ENCODE assay signal across 20 cellular contexts in genomic region chr1:155777541-155777940, GRCh38.
DNase-seq lines count a peak whose midpoint lies in the region; ATAC-seq and TF ChIP-seq lines count a peak whose summit lies in the region.
"Had no signal": no experiment of that assay in that cellular context is flagged by ENCODE, and none has a peak within 500 bp of the region (broad histone marks: within the 10 kb centered on the region; RNA-seq: fewer than 3 reads in every experiment).

No MANE protein-coding gene starts in this region.

- H3K4me1 ChIP-seq in HAP-1, result peaks cover 29% of the 10 kb centered on the region
- H3K4me1 ChIP-seq: A549 had no signal

- TF ChIP-seq CTCF in progenitor cell of endocrine pancreas (IDR thresholded peaks at IDR 0.05; ENCODE audit: unreplicated experiment) (no peak), CD14-positive monocyte (IDR thresholded peaks at IDR 0.05) (no peak)

- H3K36me3 ChIP-seq in HAP-1 (replicated peaks), result peaks cover 25% of the 10 kb centered on the region

- no peaks in the 10 kb centered on the region for H3K27me3 Mint-ChIP-seq in activated CD4-positive, alpha-beta memory T cell treated with anti-CD3 and anti-CD28 coated beads, Interleukin-2, amount 10 ng/mL, durations not matched to agents 7 days and 5 days
- no peaks in the 10 kb centered on the region for H3K27me3 Mint-ChIP-seq in activated CD4-positive, alpha-beta memory T cell treated with anti-CD3 and anti-CD28 coated beads for 36 hours
- no peaks in the 10 kb centered on the region for H3K27me3 Mint-ChIP-seq in activated CD8-positive, alpha-beta T cell treated with anti-CD3 and anti-CD28 coated beads, Interleukin-2, amount 10 ng/mL, durations not matched to agents 7 days and 5 days (ENCODE audit: low read depth)
- no peaks in the 10 kb centered on the region for H3K27me3 Mint-ChIP-seq in progenitor cell of endocrine pancreas
- no peaks in the 10 kb centered on the region for H3K27me3 Mint-ChIP-seq in CD14-positive monocyte (ENCODE audit: low read depth in 3 of 3)
- H3K27me3 Mint-ChIP-seq: B cell, IgD-negative memory B cell had no signal

- CTCF ChIA-PET in activated CD4-positive, alpha-beta memory T cell treated with anti-CD3 and anti-CD28 coated beads, Interleukin-2, amount 10 ng/mL, durations not matched to agents 7 days and 5 days (lab: Charles Lee), result no interaction called here
- CTCF ChIA-PET in activated CD4-positive, alpha-beta memory T cell treated with anti-CD3 and anti-CD28 coated beads for 36 hours (lab: Charles Lee), result interaction anchor here (0.7 kb wide), 1 partner anchor 17 kb away, joined by 3 read pairs; no protein-coding TSS in a partner anchor
- CTCF ChIA-PET in activated CD8-positive, alpha-beta T cell treated with anti-CD3 and anti-CD28 coated beads, Interleukin-2, amount 10 ng/mL, durations not matched to agents 7 days and 5 days (lab: Charles Lee), result interaction anchor here (1.5 to 1.6 kb wide), 2 partner anchors 16 to 289 kb away, joined by 4 read pairs; no protein-coding TSS in a partner anchor

- H3K27ac Mint-ChIP-seq in activated CD4-positive, alpha-beta memory T cell treated with anti-CD3 and anti-CD28 coated beads, Interleukin-2, amount 10 ng/mL, durations not matched to agents 7 days and 5 days, result peak overlapping the region; percentile 50
- H3K27ac Mint-ChIP-seq in activated CD4-positive, alpha-beta memory T cell treated with anti-CD3 and anti-CD28 coated beads for 36 hours, result no peak overlapping the region
- H3K27ac Mint-ChIP-seq in activated CD8-positive, alpha-beta T cell treated with anti-CD3 and anti-CD28 coated beads, Interleukin-2, amount 10 ng/mL, durations not matched to agents 7 days and 5 days, result peak overlapping the region; percentile 61
- H3K27ac Mint-ChIP-seq in progenitor cell of endocrine pancreas (peak overlapping the region; percentile 8), CD14-positive monocyte (peak overlapping the region in 2 of 7 donors; percentile 14 to 25)
- H3K27ac Mint-ChIP-seq: B cell had no signal

- H3K4me3 ChIP-seq in HAP-1, result no peak overlapping the region
- H3K4me3 ChIP-seq: A549 had no signal

- peaks cover 53% of the 10 kb centered on the region for H3K36me3 Mint-ChIP-seq in activated CD4-positive, alpha-beta memory T cell treated with anti-CD3 and anti-CD28 coated beads, Interleukin-2, amount 10 ng/mL, durations not matched to agents 7 days and 5 days (ENCODE audit: low read depth)
- H3K36me3 Mint-ChIP-seq in activated CD4-positive, alpha-beta memory T cell treated with anti-CD3 and anti-CD28 coated beads for 36 hours, result peaks cover 32% of the 10 kb centered on the region
- H3K36me3 Mint-ChIP-seq in activated CD8-positive, alpha-beta T cell treated with anti-CD3 and anti-CD28 coated beads, Interleukin-2, amount 10 ng/mL, durations not matched to agents 7 days and 5 days (ENCODE audit: low read depth), result peaks cover 51% of the 10 kb centered on the region
- peaks cover 24% of the 10 kb centered on the region for H3K36me3 Mint-ChIP-seq in progenitor cell of endocrine pancreas (ENCODE audit: insufficient read depth)
- peaks cover 63 to 73% of the 10 kb centered on the region in 2 donors for H3K36me3 Mint-ChIP-seq in CD14-positive monocyte
- H3K36me3 Mint-ChIP-seq: IgD-negative memory B cell had no signal

- ATAC-seq in activated CD8-positive, alpha-beta T cell treated with anti-CD3 and anti-CD28 coated beads, Interleukin-2, amount 10 ng/mL, durations not matched to agents 7 days and 5 days, result no peak
- ATAC-seq: A549, Panc1 had no signal

- POLR2A ChIA-PET in activated CD4-positive, alpha-beta memory T cell treated with anti-CD3 and anti-CD28 coated beads, Interleukin-2, amount 10 ng/mL, durations not matched to agents 7 days and 5 days (lab: Charles Lee), result interaction anchor here (0.6 to 1.5 kb wide), 3 partner anchors 8 to 295 kb away, joined by 3 to 4 read pairs (median 4); no protein-coding TSS in a partner anchor
- POLR2A ChIA-PET in activated CD4-positive, alpha-beta memory T cell treated with anti-CD3 and anti-CD28 coated beads for 36 hours (lab: Charles Lee), result interaction anchor here (0.6 kb wide), 1 partner anchor 38 kb away, joined by 3 read pairs; no protein-coding TSS in a partner anchor
- POLR2A ChIA-PET in activated CD8-positive, alpha-beta T cell treated with anti-CD3 and anti-CD28 coated beads, Interleukin-2, amount 10 ng/mL, durations not matched to agents 7 days and 5 days (lab: Charles Lee), result no interaction called here

- no peaks in the 10 kb centered on the region for H3K27me3 ChIP-seq in HAP-1 (ENCODE audit: low read depth)

- no peak for DNase-seq in activated CD4-positive, alpha-beta memory T cell treated with anti-CD3 and anti-CD28 coated beads, Interleukin-2, amount 10 ng/mL, durations not matched to agents 7 days and 5 days
- DNase-seq in activated CD4-positive, alpha-beta memory T cell treated with anti-CD3 and anti-CD28 coated beads for 36 hours, result no peak
- peak; percentile 84 for DNase-seq in LHCN-M2 (ENCODE audit: low read depth)
- no peak for DNase-seq in activated CD8-positive, alpha-beta T cell treated with anti-CD3 and anti-CD28 coated beads, Interleukin-2, amount 10 ng/mL, durations not matched to agents 7 days and 5 days
- no peak for DNase-seq in progenitor cell of endocrine pancreas (ENCODE audit: low spot score, unreplicated experiment)
- DNase-seq in CD14-positive monocyte (ENCODE audit: low spot score), result no peak
- no peak for DNase-seq in HAP-1 (ENCODE audit: low spot score in 2 of 2)
- DNase-seq: EL, GF-D8, NCI-H1048, NCI-H1436, NCI-H1930, NCI-H2227 treated with DMSO at 0.1 percent for 48 hours, NCI-H510A treated with DMSO at 0.1 percent for 48 hours, NCI-H748 treated with DMSO at 0.1 percent for 48 hours, SIG-M5 had no signal

- intact Hi-C loops in activated CD4-positive, alpha-beta memory T cell treated with anti-CD3 and anti-CD28 coated beads for 36 hours (cut with micrococcal nuclease), result no loop called here
- intact Hi-C loops in CD14-positive monocyte (cut with micrococcal nuclease), result no loop called here

- H3K9me3 ChIP-seq in HAP-1, result peaks cover 4% of the 10 kb centered on the region; the same call in 1 of the 2 replicates
- H3K9me3 ChIP-seq: A549 had no signal

- in situ Hi-C loops in HAP-1 (cut with MboI; ENCODE audit: low sequenced_read_pairs), result no loop called here

- H3K4me1 Mint-ChIP-seq in activated CD4-positive, alpha-beta memory T cell treated with anti-CD3 and anti-CD28 coated beads, Interleukin-2, amount 10 ng/mL, durations not matched to agents 7 days and 5 days, result peaks cover 17% of the 10 kb centered on the region
- peaks cover 7% of the 10 kb centered on the region for H3K4me1 Mint-ChIP-seq in activated CD4-positive, alpha-beta memory T cell treated with anti-CD3 and anti-CD28 coated beads for 36 hours (ENCODE audit: low read depth)
- H3K4me1 Mint-ChIP-seq in activated CD8-positive, alpha-beta T cell treated with anti-CD3 and anti-CD28 coated beads, Interleukin-2, amount 10 ng/mL, durations not matched to agents 7 days and 5 days (ENCODE audit: low read depth), result peaks cover 16% of the 10 kb centered on the region
- H3K4me1 Mint-ChIP-seq in progenitor cell of endocrine pancreas (ENCODE audit: low read depth) (no peaks in the 10 kb centered on the region), CD14-positive monocyte (peaks cover 11% of the 10 kb centered on the region)
- H3K4me1 Mint-ChIP-seq: IgD-negative memory B cell had no signal

- no peak overlapping the region for H3K4me3 Mint-ChIP-seq in activated CD4-positive, alpha-beta memory T cell treated with anti-CD3 and anti-CD28 coated beads, Interleukin-2, amount 10 ng/mL, durations not matched to agents 7 days and 5 days
- H3K4me3 Mint-ChIP-seq in activated CD4-positive, alpha-beta memory T cell treated with anti-CD3 and anti-CD28 coated beads for 36 hours, result no peak overlapping the region
- no peak overlapping the region for H3K4me3 Mint-ChIP-seq in activated CD8-positive, alpha-beta T cell treated with anti-CD3 and anti-CD28 coated beads, Interleukin-2, amount 10 ng/mL, durations not matched to agents 7 days and 5 days
- H3K4me3 Mint-ChIP-seq in progenitor cell of endocrine pancreas (ENCODE audit: low read depth) (no peak overlapping the region), CD14-positive monocyte (no peak overlapping the region)
- H3K4me3 Mint-ChIP-seq: B cell, IgD-negative memory B cell had no signal

- no peaks in the 10 kb centered on the region for H3K9me3 Mint-ChIP-seq in activated CD4-positive, alpha-beta memory T cell treated with anti-CD3 and anti-CD28 coated beads, Interleukin-2, amount 10 ng/mL, durations not matched to agents 7 days and 5 days
- H3K9me3 Mint-ChIP-seq in activated CD4-positive, alpha-beta memory T cell treated with anti-CD3 and anti-CD28 coated beads for 36 hours, result no peaks in the 10 kb centered on the region
- no peaks in the 10 kb centered on the region for H3K9me3 Mint-ChIP-seq in activated CD8-positive, alpha-beta T cell treated with anti-CD3 and anti-CD28 coated beads, Interleukin-2, amount 10 ng/mL, durations not matched to agents 7 days and 5 days (ENCODE audit: insufficient read depth)
- no peaks in the 10 kb centered on the region for H3K9me3 Mint-ChIP-seq in progenitor cell of endocrine pancreas (ENCODE audit: low read depth)
- peaks cover 0 to 1% (median 0%) of the 10 kb centered on the region in 7 donors for H3K9me3 Mint-ChIP-seq in CD14-positive monocyte
- H3K9me3 Mint-ChIP-seq: IgD-negative memory B cell had no signal
